Comparison of ENCODE assay signal across 1 cellular context in genomic region chr12:123388218-123388947, GRCh38.
TF ChIP-seq lines count a peak whose summit lies in the region.

No MANE protein-coding gene starts in this region.

TF ChIP-seq in H1, 55 proteins besides CTCF, POLR2A, EP300 and RAD21:
- TF ChIP-seq RFX5 (IDR thresholded peaks at IDR 0.05; ENCODE audit: borderline replicate concordance, low read depth, low read length) (no peak), KDM4A (IDR thresholded peaks at IDR 0.05; ENCODE audit: low read depth, low read length, severe bottlenecking) (peak; percentile 23)
